ENCODE assay signal across 8 cellular contexts in genomic region chr6:133512410-133513016, GRCh38.
DNase-seq lines count a peak whose midpoint lies in the region; ATAC-seq, FAIRE-seq and TF ChIP-seq lines count a peak whose summit lies in the region.

No MANE protein-coding gene starts in this region.

- no peak for ATAC-seq in HG03139 (IDR thresholded peaks at IDR 0.05; ENCODE audit: unreplicated experiment)

- H4K20me1 ChIP-seq in KMS-11 (ENCODE audit: insufficient read depth), result no peaks in the 10 kb centered on the region

- H3K27ac ChIP-seq in KMS-11, result no peak overlapping the region

- no peaks in the 10 kb centered on the region for H3K79me2 ChIP-seq in KMS-11 (ENCODE audit: insufficient read depth, low read depth)

- H3K27me3 ChIP-seq in KMS-11 (ENCODE audit: insufficient read depth, low read depth), result no peaks in the 10 kb centered on the region

- peak; percentile 0 for DNase-seq in NCI-H510A treated with DMSO at 0.1 percent for 48 hours (lab: John Stamatoyannopoulos, UW)
- DNase-seq in NCI-H510A (lab: John Stamatoyannopoulos, UW), result no peak
- DNase-seq in fibroblast of gingiva (ENCODE audit: low read depth), result peak; percentile 48
- DNase-seq in non-pigmented ciliary epithelial cell (ENCODE audit: low read depth), result peak; percentile 13
- DNase-seq in NCI-H345 treated with DMSO at 0.1 percent for 48 hours (lab: John Stamatoyannopoulos, UW; ENCODE audit: unreplicated experiment), result no peak

- no peak overlapping the region for H3K4me3 ChIP-seq in KMS-11 (IDR thresholded peaks at IDR 0.05; ENCODE audit: insufficient read depth, low read depth, low read length)

- H3K4me2 ChIP-seq in KMS-11, result no peak overlapping the region

- H3K9ac ChIP-seq in KMS-11, result no peak overlapping the region

- no peaks in the 10 kb centered on the region for H3K36me3 ChIP-seq in KMS-11 (ENCODE audit: insufficient read depth)

- TF ChIP-seq CTCF in KMS-11 (conservative IDR thresholded peaks at IDR 0.05; ENCODE audit: low read depth, low read length), result peak; percentile 78

- no peaks in the 10 kb centered on the region for H3K4me1 ChIP-seq in KMS-11 (ENCODE audit: low read depth, poor library complexity, severe bottlenecking)

- peak; percentile 11 for FAIRE-seq in TTC549 (lab: Jason Lieb, UNC)

- H2AFZ ChIP-seq in KMS-11 (ENCODE audit: low read depth), result no peak overlapping the region

Comparison
In these comparisons a context has a peak if more than half of its experiments do, and no peak if none do; other contexts are left out.
1. DNase-seq: peak in NCI-H510A treated with DMSO at 0.1 percent for 48 hours (single experiment), fibroblast of gingiva (single experiment) and non-pigmented ciliary epithelial cell (single experiment); none in NCI-H510A (single experiment) and NCI-H345 treated with DMSO at 0.1 percent for 48 hours (single experiment).